8 cellular contexts compared by ENCODE assay signal in genomic region chr1:159188375-159188788, GRCh38. TPM values are rescaled to one million over a fixed set of nuclear protein-coding genes. Genes with fewer than 3 reads are reported as not detected.
DNase-seq lines count a peak whose midpoint lies in the region; ATAC-seq and TF ChIP-seq lines count a peak whose summit lies in the region.

No MANE protein-coding gene starts in this region.

- DNase-seq in DMS53 treated with DMSO at 0.1 percent for 48 hours (lab: John Stamatoyannopoulos, UW; ENCODE audit: unreplicated experiment) (peak; percentile 72), body of pancreas (peak; percentile 60 to 73 (median 69)), islet precursor cell (peak; percentile 93), NCI-H2029 (lab: John Stamatoyannopoulos, UW) (no peak)
- peak; percentile 66 for DNase-seq in stimulated activated naive B cell treated with anti-CD40 and anti-IgM and Interleukin-4, amounts not matched to agents 10 μg/mL and 1 μg/mL and 100 μg/mL, for 72 hours
- DNase-seq in activated CD4-positive, CD25-positive, alpha-beta regulatory T cell (lab: John Stamatoyannopoulos, UW) = no peak

- H3K27ac ChIP-seq in body of pancreas = no peak overlapping the region

- peak in 2 of 3 donors; percentile 38 to 56 for TF ChIP-seq POLR2A in body of pancreas (IDR thresholded peaks at IDR 0.05)

- peaks cover 7% of the 10 kb centered on the region for H3K4me1 ChIP-seq in body of pancreas

- H3K27me3 Mint-ChIP-seq in stimulated activated naive B cell treated with anti-CD40 and anti-IgM and Interleukin-4, amounts not matched to agents 10 μg/mL and 1 μg/mL and 100 μg/mL, for 72 hours = peaks cover 32% of the 10 kb centered on the region in 2 donors

- no peaks in the 10 kb centered on the region for H3K9me3 Mint-ChIP-seq in stimulated activated naive B cell treated with anti-CD40 and anti-IgM and Interleukin-4, amounts not matched to agents 10 μg/mL and 1 μg/mL and 100 μg/mL, for 72 hours

- ATAC-seq in GM19438 (IDR thresholded peaks at IDR 0.05; ENCODE audit: low read depth, unreplicated experiment) (peak; percentile 96), HG03575 (IDR thresholded peaks at IDR 0.05; ENCODE audit: extremely low read depth, insufficient number of reproducible peaks, low FRiP score, unreplicated experiment) (peak; percentile 89), body of pancreas (peak; percentile 94)
- ATAC-seq in stimulated activated naive B cell treated with anti-CD40 and anti-IgM and Interleukin-4, amounts not matched to agents 10 μg/mL and 1 μg/mL and 100 μg/mL, for 72 hours (replicated peaks) = peak; percentile 96 to 98

- H3K4me3 ChIP-seq in body of pancreas = no peak overlapping the region

- H3K27me3 ChIP-seq in body of pancreas = no peaks in the 10 kb centered on the region

- H3K27ac Mint-ChIP-seq in stimulated activated naive B cell treated with anti-CD40 and anti-IgM and Interleukin-4, amounts not matched to agents 10 μg/mL and 1 μg/mL and 100 μg/mL, for 72 hours = peak overlapping the region; percentile 95

- TF ChIP-seq CTCF in body of pancreas (IDR thresholded peaks at IDR 0.05) = no peak

- intact Hi-C loops in body of pancreas (cut with DNase I) = no loop called here

- H3K36me3 ChIP-seq in body of pancreas (replicated peaks in 1 of 2; ENCODE audit: insufficient read depth in 1 of 2, low read depth in 2 of 2) = no peaks in the 10 kb centered on the region

- no peaks in the 10 kb centered on the region for H3K9me3 ChIP-seq in body of pancreas

- no peaks in the 10 kb centered on the region for H3K36me3 Mint-ChIP-seq in stimulated activated naive B cell treated with anti-CD40 and anti-IgM and Interleukin-4, amounts not matched to agents 10 μg/mL and 1 μg/mL and 100 μg/mL, for 72 hours

- 1 to 3% methylated on average over 24 of the region's 24 CpGs for WGBS in body of pancreas, 2 donors

- H3K4me1 Mint-ChIP-seq in stimulated activated naive B cell treated with anti-CD40 and anti-IgM and Interleukin-4, amounts not matched to agents 10 μg/mL and 1 μg/mL and 100 μg/mL, for 72 hours = peaks cover 21 to 28% of the 10 kb centered on the region in 2 donors

- H3K4me3 Mint-ChIP-seq in stimulated activated naive B cell treated with anti-CD40 and anti-IgM and Interleukin-4, amounts not matched to agents 10 μg/mL and 1 μg/mL and 100 μg/mL, for 72 hours = peak overlapping the region; percentile 84

RNA-seq across cellular contexts. Expression of gene ACKR1, which starts 16.3 kb away (rescaled TPM):
- 10 to 100 TPM; 17.5 to 23.6 TPM for total RNA-seq in body of pancreas

RNA-seq across cellular contexts. Expression of gene CADM3, which starts 17.0 kb away (rescaled TPM):
- 1 to 10 TPM in 1 of 2 donors, under 1 TPM in 1; 0.26 to 1.6 TPM for total RNA-seq in body of pancreas

Comparison
In these comparisons a context has a peak if more than half of its experiments do, and no peak if none do; other contexts are left out.
1. DNase-seq: peak in DMS53 treated with DMSO at 0.1 percent for 48 hours (single experiment), body of pancreas (4 of 4), islet precursor cell (single experiment) and stimulated activated naive B cell treated with anti-CD40 and anti-IgM and Interleukin-4, amounts not matched to agents 10 μg/mL and 1 μg/mL and 100 μg/mL, for 72 hours (single experiment); none in activated CD4-positive, CD25-positive, alpha-beta regulatory T cell (0 of 4) and NCI-H2029 (single experiment).
2. Peak in every context shown above with its lines, with median percentiles within 50 percentile points of each other: ATAC-seq.